ENCODE assay signal across 14 cellular contexts in genomic region chr9:137226338-137227056, GRCh38. TPM values are rescaled to one million over a fixed set of nuclear protein-coding genes. Genes with fewer than 3 reads are reported as not detected.
DNase-seq lines count a peak whose midpoint lies in the region; ATAC-seq, FAIRE-seq and TF ChIP-seq lines count a peak whose summit lies in the region.
"Had no signal": no experiment of that assay in that cellular context is flagged by ENCODE, and none has a peak within 500 bp of the region (broad histone marks: within the 10 kb centered on the region; RNA-seq: fewer than 3 reads in every experiment).

No MANE protein-coding gene starts in this region.

- H3K27me3 ChIP-seq in MG63 (no peaks in the 10 kb centered on the region), H1 (replicated peaks in 1 of 4; ENCODE audit: control insufficient read depth in 3 of 4, extremely low read depth in 1 of 4, insufficient read depth in 3 of 4, low read length in 3 of 4) (no peaks in the 10 kb centered on the region; a peak in 2 of 7 replicates), parathyroid adenoma (ENCODE audit: control insufficient read depth, insufficient read depth, low read length) (no peaks in the 10 kb centered on the region)
- H3K27me3 ChIP-seq: BE2C had no signal

- peak overlapping the region; percentile 46; the same call in 1 of the 2 replicates for H2BK15ac ChIP-seq in H1 (ENCODE audit: low read length)

- no peak for TF ChIP-seq POLR2A in H1 (IDR thresholded peaks at IDR 0.05; ENCODE audit: control extremely low read depth in 1 of 2, low read depth in 2 of 2, low read length in 2 of 2)

- no peaks in the 10 kb centered on the region for H3K79me1 ChIP-seq in H1 (ENCODE audit: low read depth, low read length)

- FAIRE-seq in H1 (lab: Jason Lieb, UNC) = no peak

- H3K4me3 ChIP-seq in MG63 (no peak overlapping the region), H1 (ENCODE audit: extremely low read depth in 1 of 4, insufficient read depth in 2 of 4, low read depth in 3 of 4, low read length in 4 of 4) (no peak overlapping the region), parathyroid adenoma (ENCODE audit: low read depth, low read length) (no peak overlapping the region)

- no peak for TF ChIP-seq RAD21 in H1 (IDR thresholded peaks at IDR 0.05 in 1 of 2, conservative IDR thresholded peaks at IDR 0.05 in 1 of 2; ENCODE audit: low read depth in 2 of 2, low read length in 2 of 2)

- no peak for TF ChIP-seq EP300 in H1 (IDR thresholded peaks at IDR 0.05; ENCODE audit: borderline replicate concordance in 1 of 2, low read depth in 2 of 2, low read length in 2 of 2)

- peak overlapping the region; percentile 70; the same call in 1 of the 2 replicates for H2AK5ac ChIP-seq in H1 (ENCODE audit: low read depth, low read length)

- H3K23ac ChIP-seq in H1 (ENCODE audit: insufficient read length) = no peak overlapping the region

- H3K4me1 ChIP-seq in H1 (replicated peaks in 1 of 4; ENCODE audit: control insufficient read depth in 3 of 4, insufficient read depth in 4 of 4, low read length in 3 of 4) = peaks cover 0 to 23% (median 10%) of the 10 kb centered on the region in 4 experiments; a peak in 5 of 7 replicates
- peaks cover 5% of the 10 kb centered on the region for H3K4me1 ChIP-seq in parathyroid adenoma

- no peak overlapping the region for H3K4me3 Mint-ChIP-seq in progenitor cell of endocrine pancreas (ENCODE audit: low read depth)

- CTCF ChIA-PET in H1 (lab: Charles Lee; ENCODE audit: partially characterized antibody) = interaction anchor here (1.0 to 20.2 kb wide), 25 partner anchors 10 to 438 kb away, joined by 3 to 204 read pairs (median 5); partner anchors contain the start of genes ANAPC2, LRRC26, NPDC1 and SAPCD2

- H3K27me3 Mint-ChIP-seq in progenitor cell of endocrine pancreas = no peaks in the 10 kb centered on the region

- no peak overlapping the region for H3K14ac ChIP-seq in H1 (ENCODE audit: insufficient read length)

- TF ChIP-seq CTCF in H1 (IDR thresholded peaks at IDR 0.05; ENCODE audit: control extremely low read depth in 1 of 3, insufficient read depth in 1 of 3, low read depth in 1 of 3, low read length in 3 of 3) (no peak), parathyroid adenoma (IDR thresholded peaks at IDR 0.05) (no peak), progenitor cell of endocrine pancreas (IDR thresholded peaks at IDR 0.05; ENCODE audit: unreplicated experiment) (no peak)

- H3K79me2 ChIP-seq in H1 (ENCODE audit: control insufficient read depth in 1 of 2, insufficient read depth in 2 of 2, low read length in 2 of 2) (no peaks in the 10 kb centered on the region), parathyroid adenoma (no peaks in the 10 kb centered on the region)

- peak overlapping the region; percentile 33 for H2BK120ac ChIP-seq in H1 (replicated peaks; ENCODE audit: low read depth, low read length)

- H4K8ac ChIP-seq in H1 (ENCODE audit: extremely low read depth, insufficient read depth, low read length) = no peak overlapping the region; the same call in 1 of the 2 replicates

- 0 out of 2 replicates have a peak overlapping the region, but pooled peaks have one; percentile 48 for H2BK20ac ChIP-seq in H1 (ENCODE audit: low read length)

- no peak overlapping the region for H3K18ac ChIP-seq in H1 (ENCODE audit: extremely low read depth, low read length)

- H3K4me2 ChIP-seq in H1 (ENCODE audit: insufficient read depth in 1 of 2, low read depth in 2 of 2, low read length in 2 of 2) = no peak overlapping the region
- peak overlapping the region; percentile 64 for H3K4me2 ChIP-seq in parathyroid adenoma (ENCODE audit: low read length)

- no peak for ATAC-seq in HG03378 (IDR thresholded peaks at IDR 0.05; ENCODE audit: unreplicated experiment)

- DNase-seq in Daoy (ENCODE audit: low read depth) (peak; percentile 67), MG63 (peak; percentile 45), H1 (ENCODE audit: low read depth in 1 of 2, low spot score in 2 of 2) (no peak), ecto neural progenitor cell (ENCODE audit: low spot score) (no peak), progenitor cell of endocrine pancreas (ENCODE audit: low spot score, unreplicated experiment) (no peak), NCI-H446 (lab: John Stamatoyannopoulos, UW) (no peak)
- DNase-seq: activated naive CD4-positive, alpha-beta T cell treated with Interleukin-2 at 50 U/mL for 16 hours; BE2C; NCI-H1105 treated with DMSO at 0.1 percent for 48 hours; NCI-H524 treated with DMSO at 0.1 percent for 48 hours; stimulated activated CD4-positive, alpha-beta T cell treated with anti-CD3 and anti-CD28 coated beads, Interleukin-2, amount 100 ng/mL, for 24 hours had no signal

- H2BK12ac ChIP-seq in H1 (ENCODE audit: low read depth, low read length) = peak overlapping the region; percentile 68; the same call in 1 of the 2 replicates

- H3K23me2 ChIP-seq in H1 (ENCODE audit: low read depth, low read length) = peaks cover 16% of the 10 kb centered on the region; the same call in 1 of the 2 replicates

- H3K9ac ChIP-seq in H1 (replicated peaks in 1 of 4; ENCODE audit: extremely low read depth in 1 of 4, low read depth in 3 of 4, low read length in 3 of 4) (no peak overlapping the region; a peak in 1 of 7 replicates), parathyroid adenoma (no peak overlapping the region)

- H3K4me1 Mint-ChIP-seq in progenitor cell of endocrine pancreas (ENCODE audit: low read depth) = peaks cover 9% of the 10 kb centered on the region

- POLR2A ChIA-PET in H1 (lab: Charles Lee; ENCODE audit: partially characterized antibody) = interaction anchor here (1.1 to 69.9 kb wide), 7 partner anchors 9 to 109 kb away, joined by 4 to 1462 read pairs (median 5); partner anchors contain the start of genes ANAPC2, NDOR1, NELFB and SSNA1

- no peaks in the 10 kb centered on the region for H3K9me3 Mint-ChIP-seq in progenitor cell of endocrine pancreas (ENCODE audit: low read depth)

- H2BK5ac ChIP-seq in H1 (ENCODE audit: low read depth, low read length) = peak overlapping the region; percentile 90

- H3K27ac ChIP-seq in H1 (ENCODE audit: low read depth, low read length) (no peak overlapping the region), parathyroid adenoma (peak overlapping the region; percentile 67)

- peak overlapping the region; percentile 91 for H4K91ac ChIP-seq in H1 (replicated peaks; ENCODE audit: insufficient read length, low read length)

- no peaks in the 10 kb centered on the region for H3K9me3 ChIP-seq in MG63
- H3K9me3 ChIP-seq in H1 (ENCODE audit: insufficient read depth in 2 of 2, low read depth in 1 of 2, low read length in 1 of 2) = no peaks in the 10 kb centered on the region
- H3K9me3 ChIP-seq in parathyroid adenoma (ENCODE audit: control insufficient read depth, low read length) = no peaks in the 10 kb centered on the region
- H3K9me3 ChIP-seq: BE2C had no signal

- H4K5ac ChIP-seq in H1 (ENCODE audit: insufficient read length, low read depth, low read length) = no peak overlapping the region

- peak overlapping the region; percentile 46 for H3K56ac ChIP-seq in H1 (replicated peaks; ENCODE audit: insufficient read length, low read depth, low read length)

- no peak overlapping the region for H3K27ac Mint-ChIP-seq in progenitor cell of endocrine pancreas

- H2AFZ ChIP-seq in H1 (ENCODE audit: low read length) (no peak overlapping the region), parathyroid adenoma (peak overlapping the region; percentile 4)

- no peaks in the 10 kb centered on the region for H4K20me1 ChIP-seq in H1 (replicated peaks in 1 of 2; ENCODE audit: control insufficient read depth in 1 of 2, insufficient read depth in 2 of 2, low read length in 2 of 2)

- 84% methylated on average over 18 of the region's 18 CpGs; no CpG with 5 or more reads in 1 of the 2 experiments for WGBS in H1 (ENCODE audit: extremely low coverage in 1 of 2, insufficient coverage in 1 of 2, insufficient read length in 1 of 2, insufficient replicate concordance in 2 of 2, low coverage in 1 of 2, low lambda C conversion rate in 2 of 2, missing lambda C conversion rate in 1 of 2), 2 experiments

- peak overlapping the region; percentile 85 for H3K4ac ChIP-seq in H1 (replicated peaks; ENCODE audit: insufficient read length, low read depth, low read length)

- no peaks in the 10 kb centered on the region for H3K36me3 ChIP-seq in MG63
- H3K36me3 ChIP-seq in H1 (ENCODE audit: control insufficient read depth in 2 of 4, insufficient read depth in 4 of 4, low read length in 3 of 4) = no peaks in the 10 kb centered on the region
- H3K36me3 ChIP-seq in parathyroid adenoma (ENCODE audit: control insufficient read depth, insufficient read depth, low read length) = no peaks in the 10 kb centered on the region
- H3K36me3 ChIP-seq: BE2C had no signal

- no peaks in the 10 kb centered on the region for H3K36me3 Mint-ChIP-seq in progenitor cell of endocrine pancreas (ENCODE audit: insufficient read depth)

RNA-seq across cellular contexts. Expression of gene RNF224, which starts 0.8 kb away (rescaled TPM):
- 0.21 TPM in 1 of 2 replicates, not detected in the other for total RNA-seq in Daoy (2014; rRNA removed; shearing (Covaris generic))
- total RNA-seq in MG63 (2014; rRNA removed; shearing (Covaris generic); ENCODE audit: low replicate concordance) = not detected in 2 replicates
- 0.17 TPM in 1 of 2 replicates, not detected in the other for total RNA-seq in H1 (2021; fragmentation: NEBNext Ultra II Directional; extraction: Animal tissue kit (Norgen Biotek cat#: 25700))
- 0.24 and 0.25 TPM in 2 replicates for polyA plus RNA-seq in H1 (2011; rRNA removed)
- 0.10 TPM for polyA plus RNA-seq in H1 (2011; cell fraction: cytosol; rRNA removed)
- 0.58 TPM for polyA plus RNA-seq in H1 (2011; cell fraction: nucleus; rRNA removed)
- 0.19 to 0.48 TPM (median 0.29 TPM) in 4 replicates for polyA plus RNA-seq in H1 (2012, experiment 1 of 2)
- 0.21 TPM for polyA plus RNA-seq in H1 (2012, experiment 2 of 2)
- 0.22 TPM for polyA plus RNA-seq in H1 (2013, experiment 1 of 2)
- polyA plus RNA-seq in H1 (2013, experiment 2 of 2) = 0.15 TPM
- polyA minus RNA-seq in H1 (2011; rRNA and poly(A)+ RNA removed) = 0.09 and 0.12 TPM in 2 replicates
- polyA minus RNA-seq in H1 (2011; cell fraction: cytosol; rRNA and poly(A)+ RNA removed) = not detected
- polyA minus RNA-seq in H1 (2011; cell fraction: nucleus; rRNA and poly(A)+ RNA removed) = 1.00 TPM
- total RNA-seq in progenitor cell of endocrine pancreas = 0.27 and 0.53 TPM in 2 replicates
- total RNA-seq: liver had no signal
- polyA plus RNA-seq: liver had no signal

RNA-seq across cellular contexts. Expression of gene CYSRT1, which starts 1.5 kb away (rescaled TPM):
- total RNA-seq in Daoy (2014; rRNA removed; shearing (Covaris generic)) = 0.91 TPM in 1 of 2 replicates, not detected in the other
- 0.89 and 1.5 TPM in 2 replicates for total RNA-seq in MG63 (2014; rRNA removed; shearing (Covaris generic); ENCODE audit: low replicate concordance)
- total RNA-seq in H1 (2021; fragmentation: NEBNext Ultra II Directional; extraction: Animal tissue kit (Norgen Biotek cat#: 25700)) = 1.0 and 1.6 TPM in 2 replicates
- 6.5 and 7.6 TPM in 2 replicates for polyA plus RNA-seq in H1 (2011; rRNA removed)
- polyA plus RNA-seq in H1 (2011; cell fraction: cytosol; rRNA removed) = 5.1 TPM
- polyA plus RNA-seq in H1 (2011; cell fraction: nucleus; rRNA removed) = 6.3 TPM
- polyA plus RNA-seq in H1 (2012, experiment 1 of 2) = 1.6 to 3.3 TPM (median 2.5 TPM) in 4 replicates
- 1.6 TPM for polyA plus RNA-seq in H1 (2012, experiment 2 of 2)
- polyA plus RNA-seq in H1 (2013, experiment 1 of 2) = 1.9 TPM
- 1.6 TPM for polyA plus RNA-seq in H1 (2013, experiment 2 of 2)
- polyA minus RNA-seq in H1 (2011; rRNA and poly(A)+ RNA removed) = 0.66 and 1.0 TPM in 2 replicates
- polyA minus RNA-seq in H1 (2011; cell fraction: cytosol; rRNA and poly(A)+ RNA removed) = 3.2 TPM
- polyA minus RNA-seq in H1 (2011; cell fraction: nucleus; rRNA and poly(A)+ RNA removed) = 3.0 TPM
- 1.2 and 2.7 TPM in 2 replicates for total RNA-seq in progenitor cell of endocrine pancreas

RNA-seq across cellular contexts. Expression of gene SLC34A3, which starts 4.2 kb away (rescaled TPM):
- not detected in 2 replicates for total RNA-seq in Daoy (2014; rRNA removed; shearing (Covaris generic))
- total RNA-seq in MG63 (2014; rRNA removed; shearing (Covaris generic); ENCODE audit: low replicate concordance) = not detected in 2 replicates
- total RNA-seq in H1 (2021; fragmentation: NEBNext Ultra II Directional; extraction: Animal tissue kit (Norgen Biotek cat#: 25700)) = not detected in 2 replicates
- 0.06 and 0.08 TPM in 2 replicates for polyA plus RNA-seq in H1 (2011; rRNA removed)
- 0.09 TPM for polyA plus RNA-seq in H1 (2011; cell fraction: cytosol; rRNA removed)
- polyA plus RNA-seq in H1 (2011; cell fraction: nucleus; rRNA removed) = 0.33 TPM
- 0.13 to 0.22 TPM (median 0.19 TPM) in 3 of 4 replicates, not detected in the other for polyA plus RNA-seq in H1 (2012, experiment 1 of 2)
- not detected for polyA plus RNA-seq in H1 (2012, experiment 2 of 2)
- polyA plus RNA-seq in H1 (2013, experiment 1 of 2) = 0.04 TPM
- polyA plus RNA-seq in H1 (2013, experiment 2 of 2) = 0.07 TPM
- polyA minus RNA-seq in H1 (2011; rRNA and poly(A)+ RNA removed) = not detected in 2 replicates
- not detected for polyA minus RNA-seq in H1 (2011; cell fraction: cytosol; rRNA and poly(A)+ RNA removed)
- not detected for polyA minus RNA-seq in H1 (2011; cell fraction: nucleus; rRNA and poly(A)+ RNA removed)
- 0.26 and 0.27 TPM in 2 replicates for total RNA-seq in progenitor cell of endocrine pancreas
- total RNA-seq: liver had no signal
- polyA plus RNA-seq: liver had no signal

RNA-seq across cellular contexts. Expression of gene RNF208, which starts 4.5 kb away (rescaled TPM):
- not detected in 2 replicates for total RNA-seq in Daoy (2014; rRNA removed; shearing (Covaris generic))
- not detected in 2 replicates for total RNA-seq in MG63 (2014; rRNA removed; shearing (Covaris generic); ENCODE audit: low replicate concordance)
- 7.7 and 8.9 TPM in 2 replicates for total RNA-seq in H1 (2021; fragmentation: NEBNext Ultra II Directional; extraction: Animal tissue kit (Norgen Biotek cat#: 25700))
- 2.7 and 4.8 TPM in 2 replicates for polyA plus RNA-seq in H1 (2011; rRNA removed)
- polyA plus RNA-seq in H1 (2011; cell fraction: cytosol; rRNA removed) = 0.97 TPM
- 6.6 TPM for polyA plus RNA-seq in H1 (2011; cell fraction: nucleus; rRNA removed)
- 3.9 to 11.3 TPM (median 9.7 TPM) in 4 replicates for polyA plus RNA-seq in H1 (2012, experiment 1 of 2)
- 7.4 TPM for polyA plus RNA-seq in H1 (2012, experiment 2 of 2)
- 9.7 TPM for polyA plus RNA-seq in H1 (2013, experiment 1 of 2)
- 9.6 TPM for polyA plus RNA-seq in H1 (2013, experiment 2 of 2)
- polyA minus RNA-seq in H1 (2011; rRNA and poly(A)+ RNA removed) = 0.22 and 0.49 TPM in 2 replicates
- 6.2 TPM for polyA minus RNA-seq in H1 (2011; cell fraction: cytosol; rRNA and poly(A)+ RNA removed)
- 1.8 TPM for polyA minus RNA-seq in H1 (2011; cell fraction: nucleus; rRNA and poly(A)+ RNA removed)
- total RNA-seq in progenitor cell of endocrine pancreas = 24.0 and 25.7 TPM in 2 replicates

RNA-seq across cellular contexts. Expression of gene TUBB4B, which starts 14.6 kb away (rescaled TPM):
- total RNA-seq in Daoy (2014; rRNA removed; shearing (Covaris generic)) = 294 and 321 TPM in 2 replicates
- total RNA-seq in MG63 (2014; rRNA removed; shearing (Covaris generic); ENCODE audit: low replicate concordance) = 577 and 829 TPM in 2 replicates
- 307 and 311 TPM in 2 replicates for total RNA-seq in H1 (2021; fragmentation: NEBNext Ultra II Directional; extraction: Animal tissue kit (Norgen Biotek cat#: 25700))
- 280 and 342 TPM in 2 replicates for polyA plus RNA-seq in H1 (2011; rRNA removed)
- 348 TPM for polyA plus RNA-seq in H1 (2011; cell fraction: cytosol; rRNA removed)
- polyA plus RNA-seq in H1 (2011; cell fraction: nucleus; rRNA removed) = 340 TPM
- 226 to 351 TPM (median 341 TPM) in 4 replicates for polyA plus RNA-seq in H1 (2012, experiment 1 of 2)
- polyA plus RNA-seq in H1 (2012, experiment 2 of 2) = 349 TPM
- polyA plus RNA-seq in H1 (2013, experiment 1 of 2) = 214 TPM
- 205 TPM for polyA plus RNA-seq in H1 (2013, experiment 2 of 2)
- 150 and 158 TPM in 2 replicates for polyA minus RNA-seq in H1 (2011; rRNA and poly(A)+ RNA removed)
- polyA minus RNA-seq in H1 (2011; cell fraction: cytosol; rRNA and poly(A)+ RNA removed) = 145 TPM
- 92.9 TPM for polyA minus RNA-seq in H1 (2011; cell fraction: nucleus; rRNA and poly(A)+ RNA removed)
- total RNA-seq in progenitor cell of endocrine pancreas = 233 and 245 TPM in 2 replicates

Comparison
In these comparisons a context has a peak if more than half of its experiments do, and no peak if none do; other contexts are left out.
1. DNase-seq: peak in Daoy (single experiment) and MG63 (single experiment); none in H1 (0 of 2), ecto neural progenitor cell (single experiment), progenitor cell of endocrine pancreas (single experiment) and NCI-H446 (0 of 2).